Comparison of ENCODE assay signal across 7 cellular contexts in the genomic region with DNA sequence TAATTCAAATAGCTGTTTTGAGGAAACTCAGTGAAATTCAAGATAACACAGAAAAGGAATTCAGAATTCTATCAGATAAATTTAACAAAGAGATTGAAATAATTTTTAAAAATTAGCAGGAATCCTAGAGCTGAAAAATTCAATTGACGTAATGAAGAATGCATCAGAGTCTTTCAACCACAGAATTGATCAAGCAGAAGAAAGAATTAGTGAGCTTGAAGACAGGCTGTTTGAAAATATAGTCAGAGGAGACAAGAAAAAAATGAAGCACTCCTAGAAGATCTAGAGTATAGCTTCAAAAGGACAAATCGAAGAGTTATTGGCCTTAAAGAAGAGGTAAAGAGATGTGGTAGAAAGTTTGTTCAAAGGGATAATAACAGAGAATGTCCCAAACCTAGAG.
A peak's percentile ranks its signal among the peaks of the same experiment; 100 is the strongest.
DNase-seq lines count a peak whose midpoint lies in the region; ATAC-seq, FAIRE-seq and TF ChIP-seq lines count a peak whose summit lies in the region.
"Not testable (repeated sequence)": the region's sequence is repeated elsewhere in the genome, so short reads cannot be mapped to it uniquely, and the experiment has no call there.

No MANE protein-coding gene starts in this region.

- H2BK15ac ChIP-seq in IMR-90 (ENCODE audit: low read depth, low read length) = not testable (repeated sequence)

- H3K23ac ChIP-seq in IMR-90 (ENCODE audit: low read depth, low read length) = not testable (repeated sequence)

- not testable (repeated sequence) for FAIRE-seq in astrocyte (lab: Jason Lieb, UNC)

- not testable (repeated sequence) for H4K20me1 ChIP-seq in IMR-90 (ENCODE audit: insufficient read depth, low read length); PC-9 (ENCODE audit: insufficient read depth); astrocyte (ENCODE audit: insufficient read depth, low read length)

- H2BK5ac ChIP-seq in IMR-90 (ENCODE audit: low read depth, low read length, poor library complexity, severe bottlenecking) = not testable (repeated sequence)

- not testable (repeated sequence) for H3K9ac ChIP-seq in IMR-90 (ENCODE audit: low read depth, low read length)
- peak overlapping the region; percentile 41 for H3K9ac ChIP-seq in astrocyte (ENCODE audit: low read length)

- not testable (repeated sequence) for H2AK9ac ChIP-seq in IMR-90 (replicated peaks; ENCODE audit: low read depth, low read length, poor library complexity)

- not testable (repeated sequence) for H4K91ac ChIP-seq in IMR-90 (ENCODE audit: insufficient read depth, low read depth, low read length)

- peak overlapping the region; percentile 33; the same call in 1 of the 2 replicates for H3K14ac ChIP-seq in IMR-90 (replicated peaks; ENCODE audit: low read depth, low read length)

- peak overlapping the region; percentile 52; the same call in 1 of the 2 replicates for H3K27ac ChIP-seq in ACC112 (ENCODE audit: low read depth, low read length)
- not testable (repeated sequence) for H3K27ac ChIP-seq in IMR-90 (ENCODE audit: insufficient read depth, low read length)
- peak overlapping the region; percentile 56; the same call in 1 of the 2 replicates for H3K27ac ChIP-seq in PC-9
- H3K27ac ChIP-seq in SJSA1 = peak overlapping the region; percentile 33
- peak overlapping the region; percentile 45 for H3K27ac ChIP-seq in astrocyte (ENCODE audit: low read depth, low read length)
- H3K27ac ChIP-seq in brain microvascular endothelial cell = peak overlapping the region; percentile 91
- H3K27ac ChIP-seq in foreskin keratinocyte = peak overlapping the region; percentile 25

- not testable (repeated sequence) for H2AFZ ChIP-seq in ACC112 (ENCODE audit: low read length, unreplicated experiment); IMR-90 (replicated peaks; ENCODE audit: low read length, poor library complexity); PC-9; astrocyte (ENCODE audit: low read depth, low read length)

- DNase-seq in IMR-90; PC-9; SJSA1 (ENCODE audit: low read depth in 1 of 2, low spot score in 2 of 2); astrocyte (ENCODE audit: low read depth); brain microvascular endothelial cell; foreskin keratinocyte: not testable (repeated sequence)

- in situ Hi-C loops in IMR-90 (cut with MboI; ENCODE audit: low sequenced_read_pairs); brain microvascular endothelial cell (cut with HindIII; ENCODE audit: low pct_ligation_motif_present, low sequenced_read_pairs): not testable (repeated sequence)

- H3K4me1 ChIP-seq in ACC112 (ENCODE audit: control insufficient read depth, insufficient read depth, low read length, unreplicated experiment) (peaks cover 30% of the 10 kb centered on the region), IMR-90 (ENCODE audit: control insufficient read depth, insufficient read depth, low read length) (peaks cover 16% of the 10 kb centered on the region), PC-9 (replicated peaks; ENCODE audit: insufficient read depth) (peaks cover 21% of the 10 kb centered on the region), SJSA1 (replicated peaks) (peaks cover 32% of the 10 kb centered on the region), astrocyte (ENCODE audit: insufficient read depth, low read length) (peaks cover 23% of the 10 kb centered on the region)
- H3K4me1 ChIP-seq in foreskin keratinocyte = not testable (repeated sequence)

- not testable (repeated sequence) for H3K27me3 ChIP-seq in ACC112 (ENCODE audit: insufficient read depth, low read length); IMR-90 (ENCODE audit: control insufficient read depth, insufficient read depth, low read length); PC-9 (ENCODE audit: insufficient read depth, low read depth); SJSA1 (replicated peaks); astrocyte (ENCODE audit: insufficient read depth, low read length); brain microvascular endothelial cell (replicated peaks); foreskin keratinocyte

- peaks cover 10% of the 10 kb centered on the region; the same call in 1 of the 2 replicates for H3K36me3 ChIP-seq in ACC112 (ENCODE audit: insufficient read depth, low read length)
- not testable (repeated sequence) for H3K36me3 ChIP-seq in IMR-90 (ENCODE audit: control insufficient read depth, insufficient read depth, low read length); PC-9 (ENCODE audit: low read depth); SJSA1; astrocyte (ENCODE audit: insufficient read depth, low read length); brain microvascular endothelial cell (replicated peaks)

- TF ChIP-seq POLR2A in IMR-90 (IDR thresholded peaks at IDR 0.05; ENCODE audit: low read depth, low read length) = not testable (repeated sequence)

- not testable (repeated sequence) for H3K56ac ChIP-seq in IMR-90 (ENCODE audit: extremely low read depth, insufficient read depth, low read length)

- intact Hi-C loops in IMR-90 (cut with micrococcal nuclease); PC-9 (cut with micrococcal nuclease; ENCODE audit: unreplicated experiment): not testable (repeated sequence)

- no CpG with 5 or more reads among the region's 2 CpGs for WGBS in IMR-90 (ENCODE audit: extremely low coverage in 2 of 2, insufficient read length in 1 of 2), 2 experiments

- TF ChIP-seq RAD21 in IMR-90 (IDR thresholded peaks at IDR 0.05; ENCODE audit: low read length) = not testable (repeated sequence)

- not testable (repeated sequence) for H3K79me2 ChIP-seq in ACC112 (ENCODE audit: control insufficient read depth, insufficient read depth, low read length, unreplicated experiment); PC-9 (ENCODE audit: low read depth); astrocyte (ENCODE audit: insufficient read depth, low read length)

- peak overlapping the region; percentile 22 for H3K27ac Mint-ChIP-seq in astrocyte (ENCODE audit: unreplicated experiment)

- not testable (repeated sequence) for H3K4me3 ChIP-seq in ACC112 (ENCODE audit: low read depth, low read length); IMR-90 (ENCODE audit: insufficient read depth, low read depth, low read length); PC-9; SJSA1; astrocyte (ENCODE audit: insufficient read depth, low read depth, low read length); brain microvascular endothelial cell (ENCODE audit: low read depth, low read length)

- H2BK20ac ChIP-seq in IMR-90 (ENCODE audit: low read depth, low read length) = not testable (repeated sequence)

- peaks cover 15% of the 10 kb centered on the region for H3K36me3 Mint-ChIP-seq in astrocyte (ENCODE audit: low read depth, unreplicated experiment)

- H3K9me3 ChIP-seq in IMR-90 (ENCODE audit: control insufficient read depth, insufficient read depth, low read length); PC-9 (ENCODE audit: insufficient read depth, low read depth); SJSA1 (replicated peaks); astrocyte (ENCODE audit: insufficient read depth, low read depth, low read length): not testable (repeated sequence)

- not testable (repeated sequence) for H3K79me1 ChIP-seq in IMR-90 (ENCODE audit: low read depth in 1 of 2, low read length in 2 of 2)

- H3K4ac ChIP-seq in IMR-90 (ENCODE audit: low read depth, low read length) = not testable (repeated sequence)

- not testable (repeated sequence) for H4K5ac ChIP-seq in IMR-90 (ENCODE audit: low read depth, low read length)

- not testable (repeated sequence) for H3K9me3 Mint-ChIP-seq in astrocyte (ENCODE audit: unreplicated experiment)

- not testable (repeated sequence) for H3K9me2 ChIP-seq in PC-9 (ENCODE audit: insufficient read depth)

- BruUV-seq in IMR-90 (replicated peaks; lab: Mats Ljungman, UMichigan); PC-9 (replicated peaks; lab: Mats Ljungman, UMichigan): not testable (repeated sequence)

- POLR2A ChIA-PET in IMR-90 (lab: Charles Lee; ENCODE audit: unreplicated experiment); PC-9 (lab: Charles Lee; ENCODE audit: unreplicated experiment): not testable (repeated sequence)

- not testable (repeated sequence) for H3K18ac ChIP-seq in IMR-90 (ENCODE audit: low read depth, low read length)

- not testable (repeated sequence) for H3K27me3 Mint-ChIP-seq in astrocyte (ENCODE audit: low read depth, unreplicated experiment)

- not testable (repeated sequence) for TF ChIP-seq CTCF in IMR-90 (conservative IDR thresholded peaks at IDR 0.05; ENCODE audit: low read depth, low read length); PC-9 (conservative IDR thresholded peaks at IDR 0.05); astrocyte (IDR thresholded peaks at IDR 0.05; ENCODE audit: insufficient read depth, low read depth, low read length); brain microvascular endothelial cell (IDR thresholded peaks at IDR 0.05; ENCODE audit: low read depth, low read length, missing control alignments); foreskin keratinocyte (conservative IDR thresholded peaks at IDR 0.05)

- not testable (repeated sequence) for H2AK5ac ChIP-seq in IMR-90 (ENCODE audit: low read depth, low read length)

- H3F3A ChIP-seq in PC-9 (ENCODE audit: insufficient read depth, low read depth) = peaks cover 17% of the 10 kb centered on the region; the same call in 1 of the 2 replicates

- not testable (repeated sequence) for H2BK120ac ChIP-seq in IMR-90 (ENCODE audit: low read depth, low read length)

- dilution Hi-C loops in IMR-90 (cut with HindIII; ENCODE audit: low sequenced_read_pairs, unreplicated experiment) = not testable (repeated sequence)

- H3K4me1 Mint-ChIP-seq in astrocyte (ENCODE audit: low read depth, unreplicated experiment) = peaks cover 34% of the 10 kb centered on the region

- not testable (repeated sequence) for H4K8ac ChIP-seq in IMR-90 (ENCODE audit: low read depth in 2 of 2, low read length in 2 of 2)

- not testable (repeated sequence) for ATAC-seq in IMR-90 (ENCODE audit: low read depth); foreskin keratinocyte

- CTCF ChIA-PET in IMR-90 (lab: Yijun Ruan, JAX) = not testable (repeated sequence)
- CTCF ChIA-PET in PC-9 (lab: Charles Lee) = interaction anchor here (0.6 kb wide), 1 partner anchor 1804 kb away, joined by 3 read pairs; no protein-coding TSS in a partner anchor

- H3K4me3 Mint-ChIP-seq in astrocyte (ENCODE audit: unreplicated experiment) = not testable (repeated sequence)

- not testable (repeated sequence) for H3K4me2 ChIP-seq in IMR-90 (ENCODE audit: low read depth, low read length)
- H3K4me2 ChIP-seq in PC-9 (peak overlapping the region; percentile 40), astrocyte (ENCODE audit: low read length) (peak overlapping the region; percentile 68)

- H3K9me1 ChIP-seq in IMR-90 (ENCODE audit: insufficient read depth, low read length) = peaks cover 13% of the 10 kb centered on the region
